Comparison of ENCODE assay signal across 2 cellular contexts in genomic region chr13:80334582-80335260, GRCh38.
TF ChIP-seq lines count a peak whose summit lies in the region.

No MANE protein-coding gene starts in this region.

TF ChIP-seq in liver, 16 proteins besides CTCF, POLR2A, EP300 and RAD21:
- TF ChIP-seq EGR1 (IDR thresholded peaks at IDR 0.05; ENCODE audit: low read depth in 2 of 2) (no peak), REST (IDR thresholded peaks at IDR 0.05) (no peak), HNF4A (conservative IDR thresholded peaks at IDR 0.05) (peak in 1 of 2 donors; percentile 7), FOXA2 (IDR thresholded peaks at IDR 0.05) (no peak), HNF4G (IDR thresholded peaks at IDR 0.05) (no peak), MAX (IDR thresholded peaks at IDR 0.05) (no peak), TAF1 (conservative IDR thresholded peaks at IDR 0.05) (no peak), JUND (IDR thresholded peaks at IDR 0.05) (peak in 1 of 2 donors; percentile 10), SP1 (IDR thresholded peaks at IDR 0.05) (no peak), RXRA (IDR thresholded peaks at IDR 0.05) (no peak), FOXA1 (IDR thresholded peaks at IDR 0.05) (no peak), GABPA (IDR thresholded peaks at IDR 0.05 in 1 of 2, conservative IDR thresholded peaks at IDR 0.05 in 1 of 2) (no peak), YY1 (IDR thresholded peaks at IDR 0.05) (peak; percentile 30)

TF ChIP-seq in HepG2, 621 proteins besides CTCF, POLR2A, EP300 and RAD21:
- TF ChIP-seq ZSCAN20 (CRISPR knock-in tag; IDR thresholded peaks at IDR 0.05; ENCODE audit: borderline replicate concordance) (no peak), FOXJ3 (CRISPR knock-in tag; IDR thresholded peaks at IDR 0.05; ENCODE audit: borderline replicate concordance) (no peak), ZFP90 (CRISPR knock-in tag; IDR thresholded peaks at IDR 0.05; ENCODE audit: borderline replicate concordance) (no peak), POGZ (CRISPR knock-in tag; IDR thresholded peaks at IDR 0.05) (no peak), ZNF383 (CRISPR knock-in tag; IDR thresholded peaks at IDR 0.05; ENCODE audit: borderline replicate concordance) (no peak)
